ENCODE assay signal across 2 cellular contexts in the genomic region with DNA sequence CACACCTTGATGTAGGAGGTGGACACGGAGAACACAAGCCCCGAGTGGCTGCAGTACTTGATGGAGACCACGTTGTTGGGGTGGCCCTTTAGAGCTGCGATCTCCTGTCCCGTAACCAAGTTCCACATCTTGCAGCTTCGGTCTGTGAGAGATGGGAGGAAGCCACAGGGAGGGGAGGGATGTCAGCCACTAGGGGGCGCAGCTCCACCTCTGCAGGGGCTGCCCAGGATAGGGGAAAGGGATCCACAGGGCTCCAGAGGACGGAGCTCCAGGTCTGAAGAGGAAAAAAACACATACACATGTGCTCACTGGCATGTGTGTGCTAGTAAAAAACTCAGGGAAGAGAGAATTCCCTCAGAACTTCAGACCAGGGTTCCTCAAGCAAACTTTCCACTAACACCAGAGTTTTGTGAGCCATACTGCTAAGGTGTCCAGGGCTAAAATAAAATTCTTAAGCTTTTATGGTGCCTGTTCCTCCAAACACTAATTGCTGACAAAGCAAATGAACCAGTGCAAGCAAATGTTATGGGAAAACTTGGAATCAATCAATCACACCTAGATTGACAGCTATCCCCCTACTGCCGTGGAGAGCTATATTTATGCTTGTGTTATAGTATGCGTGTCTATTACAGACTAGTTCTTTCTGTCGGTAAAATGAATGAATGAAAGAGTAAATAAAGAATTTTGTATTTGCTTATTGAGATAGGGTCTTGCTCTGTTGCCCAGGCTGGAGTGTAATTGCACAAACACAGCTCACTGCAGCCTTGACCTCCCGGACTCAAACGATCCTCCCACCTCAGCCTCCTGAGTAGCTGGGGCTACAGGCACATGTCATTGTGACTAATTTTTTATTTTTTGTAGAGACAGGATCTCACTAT.
TF ChIP-seq lines count a peak whose summit lies in the region.

No MANE protein-coding gene starts in this region.

TF ChIP-seq in HCT116, 20 proteins besides CTCF, POLR2A, EP300 and RAD21:
- peak; percentile 90 for TF ChIP-seq CBX3 (IDR thresholded peaks at IDR 0.05; ENCODE audit: low read depth)
- TF ChIP-seq, protein P1, sequence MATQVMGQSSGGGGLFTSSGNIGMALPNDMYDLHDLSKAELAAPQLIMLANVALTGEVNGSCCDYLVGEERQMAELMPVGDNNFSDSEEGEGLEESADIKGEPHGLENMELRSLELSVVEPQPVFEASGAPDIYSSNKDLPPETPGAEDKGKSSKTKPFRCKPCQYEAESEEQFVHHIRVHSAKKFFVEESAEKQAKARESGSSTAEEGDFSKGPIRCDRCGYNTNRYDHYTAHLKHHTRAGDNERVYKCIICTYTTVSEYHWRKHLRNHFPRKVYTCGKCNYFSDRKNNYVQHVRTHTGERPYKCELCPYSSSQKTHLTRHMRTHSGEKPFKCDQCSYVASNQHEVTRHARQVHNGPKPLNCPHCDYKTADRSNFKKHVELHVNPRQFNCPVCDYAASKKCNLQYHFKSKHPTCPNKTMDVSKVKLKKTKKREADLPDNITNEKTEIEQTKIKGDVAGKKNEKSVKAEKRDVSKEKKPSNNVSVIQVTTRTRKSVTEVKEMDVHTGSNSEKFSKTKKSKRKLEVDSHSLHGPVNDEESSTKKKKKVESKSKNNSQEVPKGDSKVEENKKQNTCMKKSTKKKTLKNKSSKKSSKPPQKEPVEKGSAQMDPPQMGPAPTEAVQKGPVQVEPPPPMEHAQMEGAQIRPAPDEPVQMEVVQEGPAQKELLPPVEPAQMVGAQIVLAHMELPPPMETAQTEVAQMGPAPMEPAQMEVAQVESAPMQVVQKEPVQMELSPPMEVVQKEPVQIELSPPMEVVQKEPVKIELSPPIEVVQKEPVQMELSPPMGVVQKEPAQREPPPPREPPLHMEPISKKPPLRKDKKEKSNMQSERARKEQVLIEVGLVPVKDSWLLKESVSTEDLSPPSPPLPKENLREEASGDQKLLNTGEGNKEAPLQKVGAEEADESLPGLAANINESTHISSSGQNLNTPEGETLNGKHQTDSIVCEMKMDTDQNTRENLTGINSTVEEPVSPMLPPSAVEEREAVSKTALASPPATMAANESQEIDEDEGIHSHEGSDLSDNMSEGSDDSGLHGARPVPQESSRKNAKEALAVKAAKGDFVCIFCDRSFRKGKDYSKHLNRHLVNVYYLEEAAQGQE (IDR thresholded peaks at IDR 0.05; ENCODE audit: low read depth) = no peak
- TF ChIP-seq, protein P2, sequence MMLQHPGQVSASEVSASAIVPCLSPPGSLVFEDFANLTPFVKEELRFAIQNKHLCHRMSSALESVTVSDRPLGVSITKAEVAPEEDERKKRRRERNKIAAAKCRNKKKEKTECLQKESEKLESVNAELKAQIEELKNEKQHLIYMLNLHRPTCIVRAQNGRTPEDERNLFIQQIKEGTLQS (IDR thresholded peaks at IDR 0.05) = no peak
- no peak for TF ChIP-seq ZNF274 (IDR thresholded peaks at IDR 0.05; ENCODE audit: low read depth, low read length)
- TF ChIP-seq CEBPB (IDR thresholded peaks at IDR 0.05; ENCODE audit: low read depth) = no peak
- TF ChIP-seq EZH2 (IDR thresholded peaks at IDR 0.05) = no peak
- TF ChIP-seq, protein P3, sequence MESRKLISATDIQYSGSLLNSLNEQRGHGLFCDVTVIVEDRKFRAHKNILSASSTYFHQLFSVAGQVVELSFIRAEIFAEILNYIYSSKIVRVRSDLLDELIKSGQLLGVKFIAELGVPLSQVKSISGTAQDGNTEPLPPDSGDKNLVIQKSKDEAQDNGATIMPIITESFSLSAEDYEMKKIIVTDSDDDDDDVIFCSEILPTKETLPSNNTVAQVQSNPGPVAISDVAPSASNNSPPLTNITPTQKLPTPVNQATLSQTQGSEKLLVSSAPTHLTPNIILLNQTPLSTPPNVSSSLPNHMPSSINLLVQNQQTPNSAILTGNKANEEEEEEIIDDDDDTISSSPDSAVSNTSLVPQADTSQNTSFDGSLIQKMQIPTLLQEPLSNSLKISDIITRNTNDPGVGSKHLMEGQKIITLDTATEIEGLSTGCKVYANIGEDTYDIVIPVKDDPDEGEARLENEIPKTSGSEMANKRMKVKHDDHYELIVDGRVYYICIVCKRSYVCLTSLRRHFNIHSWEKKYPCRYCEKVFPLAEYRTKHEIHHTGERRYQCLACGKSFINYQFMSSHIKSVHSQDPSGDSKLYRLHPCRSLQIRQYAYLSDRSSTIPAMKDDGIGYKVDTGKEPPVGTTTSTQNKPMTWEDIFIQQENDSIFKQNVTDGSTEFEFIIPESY (IDR thresholded peaks at IDR 0.05; ENCODE audit: extremely low read depth, insufficient replicate concordance, low read length) = no peak

TF ChIP-seq in HepG2, 621 proteins besides CTCF, POLR2A, EP300 and RAD21 (continues in another document):
- TF ChIP-seq, protein P4, sequence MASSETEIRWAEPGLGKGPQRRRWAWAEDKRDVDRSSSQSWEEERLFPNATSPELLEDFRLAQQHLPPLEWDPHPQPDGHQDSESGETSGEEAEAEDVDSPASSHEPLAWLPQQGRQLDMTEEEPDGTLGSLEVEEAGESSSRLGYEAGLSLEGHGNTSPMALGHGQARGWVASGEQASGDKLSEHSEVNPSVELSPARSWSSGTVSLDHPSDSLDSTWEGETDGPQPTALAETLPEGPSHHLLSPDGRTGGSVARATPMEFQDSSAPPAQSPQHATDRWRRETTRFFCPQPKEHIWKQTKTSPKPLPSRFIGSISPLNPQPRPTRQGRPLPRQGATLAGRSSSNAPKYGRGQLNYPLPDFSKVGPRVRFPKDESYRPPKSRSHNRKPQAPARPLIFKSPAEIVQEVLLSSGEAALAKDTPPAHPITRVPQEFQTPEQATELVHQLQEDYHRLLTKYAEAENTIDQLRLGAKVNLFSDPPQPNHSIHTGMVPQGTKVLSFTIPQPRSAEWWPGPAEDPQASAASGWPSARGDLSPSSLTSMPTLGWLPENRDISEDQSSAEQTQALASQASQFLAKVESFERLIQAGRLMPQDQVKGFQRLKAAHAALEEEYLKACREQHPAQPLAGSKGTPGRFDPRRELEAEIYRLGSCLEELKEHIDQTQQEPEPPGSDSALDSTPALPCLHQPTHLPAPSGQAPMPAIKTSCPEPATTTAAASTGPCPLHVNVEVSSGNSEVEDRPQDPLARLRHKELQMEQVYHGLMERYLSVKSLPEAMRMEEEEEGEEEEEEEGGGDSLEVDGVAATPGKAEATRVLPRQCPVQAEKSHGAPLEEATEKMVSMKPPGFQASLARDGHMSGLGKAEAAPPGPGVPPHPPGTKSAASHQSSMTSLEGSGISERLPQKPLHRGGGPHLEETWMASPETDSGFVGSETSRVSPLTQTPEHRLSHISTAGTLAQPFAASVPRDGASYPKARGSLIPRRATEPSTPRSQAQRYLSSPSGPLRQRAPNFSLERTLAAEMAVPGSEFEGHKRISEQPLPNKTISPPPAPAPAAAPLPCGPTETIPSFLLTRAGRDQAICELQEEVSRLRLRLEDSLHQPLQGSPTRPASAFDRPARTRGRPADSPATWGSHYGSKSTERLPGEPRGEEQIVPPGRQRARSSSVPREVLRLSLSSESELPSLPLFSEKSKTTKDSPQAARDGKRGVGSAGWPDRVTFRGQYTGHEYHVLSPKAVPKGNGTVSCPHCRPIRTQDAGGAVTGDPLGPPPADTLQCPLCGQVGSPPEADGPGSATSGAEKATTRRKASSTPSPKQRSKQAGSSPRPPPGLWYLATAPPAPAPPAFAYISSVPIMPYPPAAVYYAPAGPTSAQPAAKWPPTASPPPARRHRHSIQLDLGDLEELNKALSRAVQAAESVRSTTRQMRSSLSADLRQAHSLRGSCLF (CRISPR knock-in tag; IDR thresholded peaks at IDR 0.05; ENCODE audit: borderline replicate concordance) = no peak
- TF ChIP-seq ZNF263 (CRISPR knock-in tag; IDR thresholded peaks at IDR 0.05) (no peak), TBX3 (IDR thresholded peaks at IDR 0.05; ENCODE audit: borderline replicate concordance) (no peak), STAG1 (CRISPR knock-in tag; IDR thresholded peaks at IDR 0.05) (peak; percentile 74), ZFP41 (CRISPR knock-in tag; IDR thresholded peaks at IDR 0.05; ENCODE audit: borderline replicate concordance) (no peak), ZNF34 (CRISPR knock-in tag; IDR thresholded peaks at IDR 0.05; ENCODE audit: borderline replicate concordance) (no peak), CREM (IDR thresholded peaks at IDR 0.05) (no peak), CREM (CRISPR knock-in tag; IDR thresholded peaks at IDR 0.05) (no peak), SAFB2 (CRISPR knock-in tag; IDR thresholded peaks at IDR 0.05; ENCODE audit: borderline replicate concordance, low read depth) (no peak), BRD4 (CRISPR knock-in tag; IDR thresholded peaks at IDR 0.05) (no peak), ZNF703 (CRISPR knock-in tag; IDR thresholded peaks at IDR 0.05; ENCODE audit: borderline replicate concordance) (no peak), SOX5 (CRISPR knock-in tag; IDR thresholded peaks at IDR 0.05; ENCODE audit: borderline replicate concordance) (no peak), CREB1 (IDR thresholded peaks at IDR 0.05) (no peak), CREB1 (CRISPR knock-in tag; IDR thresholded peaks at IDR 0.05) (no peak), SIN3B (IDR thresholded peaks at IDR 0.05; ENCODE audit: low read length) (no peak), ZNF430 (CRISPR knock-in tag; IDR thresholded peaks at IDR 0.05) (no peak)
- TF ChIP-seq, protein P5, sequence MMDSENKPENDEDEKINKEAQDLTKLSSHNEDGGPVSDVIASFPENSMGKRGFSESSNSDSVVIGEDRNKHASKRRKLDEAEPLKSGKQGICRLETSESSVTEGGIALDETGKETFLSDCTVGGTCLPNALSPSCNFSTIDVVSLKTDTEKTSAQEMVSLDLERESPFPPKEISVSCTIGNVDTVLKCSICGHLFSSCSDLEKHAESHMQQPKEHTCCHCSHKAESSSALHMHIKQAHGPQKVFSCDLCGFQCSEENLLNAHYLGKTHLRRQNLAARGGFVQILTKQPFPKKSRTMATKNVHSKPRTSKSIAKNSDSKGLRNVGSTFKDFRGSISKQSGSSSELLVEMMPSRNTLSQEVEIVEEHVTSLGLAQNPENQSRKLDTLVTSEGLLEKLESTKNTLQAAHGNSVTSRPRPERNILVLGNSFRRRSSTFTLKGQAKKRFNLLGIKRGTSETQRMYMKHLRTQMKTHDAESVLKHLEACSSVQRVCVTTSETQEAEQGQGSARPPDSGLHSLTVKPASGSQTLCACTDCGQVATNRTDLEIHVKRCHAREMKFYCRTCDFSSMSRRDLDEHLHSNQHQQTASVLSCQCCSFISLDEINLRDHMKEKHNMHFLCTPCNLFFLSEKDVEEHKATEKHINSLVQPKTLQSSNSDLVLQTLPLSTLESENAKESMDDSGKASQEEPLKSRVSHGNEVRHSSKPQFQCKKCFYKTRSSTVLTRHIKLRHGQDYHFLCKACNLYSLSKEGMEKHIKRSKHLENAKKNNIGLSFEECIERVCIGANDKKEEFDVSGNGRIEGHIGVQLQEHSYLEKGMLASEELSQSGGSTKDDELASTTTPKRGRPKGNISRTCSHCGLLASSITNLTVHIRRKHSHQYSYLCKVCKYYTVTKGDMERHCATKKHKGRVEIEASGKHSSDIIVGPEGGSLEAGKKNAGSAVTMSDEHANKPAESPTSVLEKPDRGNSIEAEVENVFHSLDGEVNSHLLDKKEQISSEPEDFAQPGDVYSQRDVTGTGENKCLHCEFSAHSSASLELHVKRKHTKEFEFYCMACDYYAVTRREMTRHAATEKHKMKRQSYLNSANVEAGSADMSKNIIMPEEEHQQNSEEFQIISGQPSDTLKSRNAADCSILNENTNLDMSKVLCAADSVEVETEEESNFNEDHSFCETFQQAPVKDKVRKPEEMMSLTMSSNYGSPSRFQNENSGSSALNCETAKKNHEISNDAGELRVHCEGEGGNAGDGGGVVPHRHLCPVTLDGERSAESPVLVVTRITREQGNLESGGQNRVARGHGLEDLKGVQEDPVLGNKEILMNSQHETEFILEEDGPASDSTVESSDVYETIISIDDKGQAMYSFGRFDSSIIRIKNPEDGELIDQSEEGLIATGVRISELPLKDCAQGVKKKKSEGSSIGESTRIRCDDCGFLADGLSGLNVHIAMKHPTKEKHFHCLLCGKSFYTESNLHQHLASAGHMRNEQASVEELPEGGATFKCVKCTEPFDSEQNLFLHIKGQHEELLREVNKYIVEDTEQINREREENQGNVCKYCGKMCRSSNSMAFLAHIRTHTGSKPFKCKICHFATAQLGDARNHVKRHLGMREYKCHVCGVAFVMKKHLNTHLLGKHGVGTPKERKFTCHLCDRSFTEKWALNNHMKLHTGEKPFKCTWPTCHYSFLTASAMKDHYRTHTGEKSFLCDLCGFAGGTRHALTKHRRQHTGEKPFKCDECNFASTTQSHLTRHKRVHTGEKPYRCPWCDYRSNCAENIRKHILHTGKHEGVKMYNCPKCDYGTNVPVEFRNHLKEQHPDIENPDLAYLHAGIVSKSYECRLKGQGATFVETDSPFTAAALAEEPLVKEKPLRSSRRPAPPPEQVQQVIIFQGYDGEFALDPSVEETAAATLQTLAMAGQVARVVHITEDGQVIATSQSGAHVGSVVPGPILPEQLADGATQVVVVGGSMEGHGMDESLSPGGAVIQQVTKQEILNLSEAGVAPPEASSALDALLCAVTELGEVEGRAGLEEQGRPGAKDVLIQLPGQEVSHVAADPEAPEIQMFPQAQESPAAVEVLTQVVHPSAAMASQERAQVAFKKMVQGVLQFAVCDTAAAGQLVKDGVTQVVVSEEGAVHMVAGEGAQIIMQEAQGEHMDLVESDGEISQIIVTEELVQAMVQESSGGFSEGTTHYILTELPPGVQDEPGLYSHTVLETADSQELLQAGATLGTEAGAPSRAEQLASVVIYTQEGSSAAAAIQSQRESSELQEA (CRISPR knock-in tag; IDR thresholded peaks at IDR 0.05; ENCODE audit: not compliant biosample characterization) = no peak
- TF ChIP-seq, protein P6, sequence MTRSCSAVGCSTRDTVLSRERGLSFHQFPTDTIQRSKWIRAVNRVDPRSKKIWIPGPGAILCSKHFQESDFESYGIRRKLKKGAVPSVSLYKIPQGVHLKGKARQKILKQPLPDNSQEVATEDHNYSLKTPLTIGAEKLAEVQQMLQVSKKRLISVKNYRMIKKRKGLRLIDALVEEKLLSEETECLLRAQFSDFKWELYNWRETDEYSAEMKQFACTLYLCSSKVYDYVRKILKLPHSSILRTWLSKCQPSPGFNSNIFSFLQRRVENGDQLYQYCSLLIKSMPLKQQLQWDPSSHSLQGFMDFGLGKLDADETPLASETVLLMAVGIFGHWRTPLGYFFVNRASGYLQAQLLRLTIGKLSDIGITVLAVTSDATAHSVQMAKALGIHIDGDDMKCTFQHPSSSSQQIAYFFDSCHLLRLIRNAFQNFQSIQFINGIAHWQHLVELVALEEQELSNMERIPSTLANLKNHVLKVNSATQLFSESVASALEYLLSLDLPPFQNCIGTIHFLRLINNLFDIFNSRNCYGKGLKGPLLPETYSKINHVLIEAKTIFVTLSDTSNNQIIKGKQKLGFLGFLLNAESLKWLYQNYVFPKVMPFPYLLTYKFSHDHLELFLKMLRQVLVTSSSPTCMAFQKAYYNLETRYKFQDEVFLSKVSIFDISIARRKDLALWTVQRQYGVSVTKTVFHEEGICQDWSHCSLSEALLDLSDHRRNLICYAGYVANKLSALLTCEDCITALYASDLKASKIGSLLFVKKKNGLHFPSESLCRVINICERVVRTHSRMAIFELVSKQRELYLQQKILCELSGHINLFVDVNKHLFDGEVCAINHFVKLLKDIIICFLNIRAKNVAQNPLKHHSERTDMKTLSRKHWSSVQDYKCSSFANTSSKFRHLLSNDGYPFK (CRISPR knock-in tag; IDR thresholded peaks at IDR 0.05; ENCODE audit: borderline replicate concordance) = no peak
- TF ChIP-seq, protein P7, sequence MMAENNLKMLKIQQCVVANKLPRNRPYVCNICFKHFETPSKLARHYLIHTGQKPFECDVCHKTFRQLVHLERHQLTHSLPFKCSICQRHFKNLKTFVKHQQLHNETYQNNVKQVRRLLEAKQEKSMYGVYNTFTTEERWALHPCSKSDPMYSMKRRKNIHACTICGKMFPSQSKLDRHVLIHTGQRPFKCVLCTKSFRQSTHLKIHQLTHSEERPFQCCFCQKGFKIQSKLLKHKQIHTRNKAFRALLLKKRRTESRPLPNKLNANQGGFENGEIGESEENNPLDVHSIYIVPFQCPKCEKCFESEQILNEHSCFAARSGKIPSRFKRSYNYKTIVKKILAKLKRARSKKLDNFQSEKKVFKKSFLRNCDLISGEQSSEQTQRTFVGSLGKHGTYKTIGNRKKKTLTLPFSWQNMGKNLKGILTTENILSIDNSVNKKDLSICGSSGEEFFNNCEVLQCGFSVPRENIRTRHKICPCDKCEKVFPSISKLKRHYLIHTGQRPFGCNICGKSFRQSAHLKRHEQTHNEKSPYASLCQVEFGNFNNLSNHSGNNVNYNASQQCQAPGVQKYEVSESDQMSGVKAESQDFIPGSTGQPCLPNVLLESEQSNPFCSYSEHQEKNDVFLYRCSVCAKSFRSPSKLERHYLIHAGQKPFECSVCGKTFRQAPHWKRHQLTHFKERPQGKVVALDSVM (CRISPR knock-in tag; IDR thresholded peaks at IDR 0.05) = peak; percentile 57; the same call in 1 of the 2 replicates
